In genomic region chr13:100514788-100515409, GRCh38 we compare ENCODE assay signal across 8 cellular contexts.
DNase-seq lines count a peak whose midpoint lies in the region; ATAC-seq lines count a peak whose summit lies in the region.

No MANE protein-coding gene starts in this region.

- H3K27ac Mint-ChIP-seq in central memory CD8-positive, alpha-beta T cell (ENCODE audit: low read depth) = no peak overlapping the region

- H3K4me3 Mint-ChIP-seq in central memory CD8-positive, alpha-beta T cell = no peak overlapping the region

- ATAC-seq in GM19035 (IDR thresholded peaks at IDR 0.05; ENCODE audit: unreplicated experiment) (peak; percentile 91), HG03280 (IDR thresholded peaks at IDR 0.05; ENCODE audit: unreplicated experiment) (peak; percentile 94)
- ATAC-seq in central memory CD8-positive, alpha-beta T cell (replicated peaks; ENCODE audit: extremely low read depth, poor library complexity, severe bottlenecking) = peak; percentile 82

- no peaks in the 10 kb centered on the region for H3K9me3 Mint-ChIP-seq in central memory CD8-positive, alpha-beta T cell

- peak; percentile 95 for DNase-seq in Ammon's horn (ENCODE audit: low spot score)
- DNase-seq in NCI-H2227 treated with DMSO at 0.1 percent for 48 hours (lab: John Stamatoyannopoulos, UW) = peak; percentile 84
- DNase-seq in activated CD4-positive, CD25-positive, alpha-beta regulatory T cell treated with anti-CD3 and anti-CD28 coated beads, Interleukin-2, amount 50 U/mL, for 16 hours (ENCODE audit: low read depth, low spot score) = peak; percentile 43
- peak; percentile 46 to 59 for DNase-seq in central memory CD8-positive, alpha-beta T cell (ENCODE audit: low spot score in 2 of 2)
- DNase-seq in kidney tubule cell (ENCODE audit: low spot score) = peak; percentile 74
- peak; percentile 62 to 74 for DNase-seq in stimulated activated CD4-positive, alpha-beta T cell treated with anti-CD3 and anti-CD28 coated beads, Interleukin-4, amount 100 ng/mL, for 4 hours

- H3K27me3 Mint-ChIP-seq in central memory CD8-positive, alpha-beta T cell = no peaks in the 10 kb centered on the region

- peaks cover 7% of the 10 kb centered on the region for H3K36me3 Mint-ChIP-seq in central memory CD8-positive, alpha-beta T cell (ENCODE audit: insufficient read depth)

- H3K4me1 Mint-ChIP-seq in central memory CD8-positive, alpha-beta T cell = peaks cover 9% of the 10 kb centered on the region

Comparison
In these comparisons a context has a peak if more than half of its experiments do, and no peak if none do; other contexts are left out.
1. Peak in every context shown above with its lines: DNase-seq and ATAC-seq.
2. DNase-seq: peak in every context shown above with its lines; median percentile 95 in Ammon's horn; 84 in NCI-H2227 treated with DMSO at 0.1 percent for 48 hours; 74 in kidney tubule cell; 68 in stimulated activated CD4-positive, alpha-beta T cell treated with anti-CD3 and anti-CD28 coated beads, Interleukin-4, amount 100 ng/mL, for 4 hours; 52 in central memory CD8-positive, alpha-beta T cell; 43 in activated CD4-positive, CD25-positive, alpha-beta regulatory T cell treated with anti-CD3 and anti-CD28 coated beads, Interleukin-2, amount 50 U/mL, for 16 hours.